In the genomic region with DNA sequence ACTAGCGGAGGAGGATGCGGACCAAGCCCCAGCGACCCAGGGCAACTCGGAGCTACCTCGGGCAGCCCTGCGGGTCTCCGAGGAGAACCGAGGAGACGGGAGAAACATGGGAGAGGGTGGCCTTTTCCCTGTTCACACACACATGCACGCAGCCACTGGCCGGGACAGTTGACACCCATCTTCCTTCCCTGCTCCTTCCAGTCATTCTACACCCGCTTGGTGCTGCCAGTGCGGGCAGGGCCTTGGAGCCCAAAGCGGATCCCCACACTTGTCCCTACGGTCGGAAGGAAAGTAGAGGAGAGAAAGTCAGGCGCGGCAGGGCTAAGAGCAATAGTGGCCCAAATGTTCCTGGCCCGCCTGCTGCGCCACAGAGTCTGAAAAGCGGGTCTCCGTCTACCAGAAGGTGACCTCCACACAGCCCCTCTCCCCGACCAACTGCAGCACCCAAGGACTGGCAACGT, we compare ENCODE assay signal across 8 cellular contexts. TPM values are rescaled to one million over a fixed set of nuclear protein-coding genes. Genes with fewer than 3 reads are reported as not detected.
DNase-seq lines count a peak whose midpoint lies in the region; ATAC-seq, FAIRE-seq and TF ChIP-seq lines count a peak whose summit lies in the region.

No MANE protein-coding gene starts in this region.

- H3K4me1 ChIP-seq in H1 (replicated peaks in 1 of 4; ENCODE audit: control insufficient read depth in 3 of 4, insufficient read depth in 4 of 4, low read length in 3 of 4): peaks cover 0 to 9% (median 5%) of the 10 kb centered on the region in 4 experiments; a peak in 6 of 7 replicates
- peaks cover 24% of the 10 kb centered on the region for H3K4me1 ChIP-seq in muscle layer of colon (ENCODE audit: insufficient read depth, low read length)

- no peak for TF ChIP-seq EP300 in H1 (IDR thresholded peaks at IDR 0.05; ENCODE audit: borderline replicate concordance in 1 of 2, low read depth in 2 of 2, low read length in 2 of 2)

- TF ChIP-seq RAD21 in H1 (IDR thresholded peaks at IDR 0.05 in 1 of 2, conservative IDR thresholded peaks at IDR 0.05 in 1 of 2; ENCODE audit: low read depth in 2 of 2, low read length in 2 of 2): no peak

- peaks cover 0 to 2% of the 10 kb centered on the region in 2 experiments for H4K20me1 ChIP-seq in H1 (replicated peaks in 1 of 2; ENCODE audit: control insufficient read depth in 1 of 2, insufficient read depth in 2 of 2, low read length in 2 of 2)

- H4K91ac ChIP-seq in H1 (replicated peaks; ENCODE audit: insufficient read length, low read length): no peak overlapping the region

- H2BK12ac ChIP-seq in H1 (ENCODE audit: low read depth, low read length): 0 out of 2 replicates have a peak overlapping the region, but pooled peaks have one; percentile 63

- H2BK20ac ChIP-seq in H1 (ENCODE audit: low read length): no peak overlapping the region

- no peak overlapping the region for H2BK120ac ChIP-seq in H1 (replicated peaks; ENCODE audit: low read depth, low read length)

- peak overlapping the region; percentile 51; the same call in 1 of the 2 replicates for H4K8ac ChIP-seq in H1 (ENCODE audit: extremely low read depth, insufficient read depth, low read length)

- peak overlapping the region; percentile 54; the same call in 1 of the 2 replicates for H2BK5ac ChIP-seq in H1 (ENCODE audit: low read depth, low read length)

- peaks cover 18% of the 10 kb centered on the region for H3K23me2 ChIP-seq in H1 (ENCODE audit: low read depth, low read length)

- H3K27me3 ChIP-seq in H1 (replicated peaks in 1 of 4; ENCODE audit: control insufficient read depth in 3 of 4, extremely low read depth in 1 of 4, insufficient read depth in 3 of 4, low read length in 3 of 4): peaks cover 0 to 7% (median 3%) of the 10 kb centered on the region in 4 experiments; a peak in 3 of 7 replicates
- H3K27me3 ChIP-seq in muscle layer of colon (ENCODE audit: control insufficient read depth in 1 of 2, insufficient read depth in 2 of 2, low read length in 2 of 2): no peaks in the 10 kb centered on the region

- no peak for FAIRE-seq in H1 (lab: Jason Lieb, UNC)

- peak overlapping the region in 3 of 4 experiments; percentile 42 to 50 (median 45); a peak in 4 of 7 replicates for H3K9ac ChIP-seq in H1 (replicated peaks in 1 of 4; ENCODE audit: extremely low read depth in 1 of 4, low read depth in 3 of 4, low read length in 3 of 4)
- H3K9ac ChIP-seq in muscle layer of colon (ENCODE audit: low read length): peak overlapping the region; percentile 90

- peak overlapping the region; percentile 90 to 91 for H3K4me2 ChIP-seq in H1 (ENCODE audit: insufficient read depth in 1 of 2, low read depth in 2 of 2, low read length in 2 of 2)

- CTCF ChIA-PET in H1 (lab: Charles Lee; ENCODE audit: partially characterized antibody): interaction anchor here (0.7 to 1.8 kb wide), 9 partner anchors 17 to 477 kb away, joined by 3 to 6 read pairs (median 3); no protein-coding TSS in a partner anchor

- peak overlapping the region; percentile 52 to 98 (median 86) for H3K4me3 ChIP-seq in H1 (ENCODE audit: extremely low read depth in 1 of 4, insufficient read depth in 2 of 4, low read depth in 3 of 4, low read length in 4 of 4)
- peak overlapping the region; percentile 96 to 99 for H3K4me3 ChIP-seq in muscle layer of colon (ENCODE audit: low read depth in 1 of 2, low read length in 2 of 2)

- H3K56ac ChIP-seq in H1 (replicated peaks; ENCODE audit: insufficient read length, low read depth, low read length): peak overlapping the region; percentile 23

- TF ChIP-seq POLR2A in H1 (IDR thresholded peaks at IDR 0.05; ENCODE audit: control extremely low read depth in 1 of 2, low read depth in 2 of 2, low read length in 2 of 2): no peak

- no peak overlapping the region for H3K14ac ChIP-seq in H1 (ENCODE audit: insufficient read length)

- H4K5ac ChIP-seq in H1 (ENCODE audit: insufficient read length, low read depth, low read length): no peak overlapping the region

- POLR2A ChIA-PET in H1 (lab: Charles Lee; ENCODE audit: partially characterized antibody): interaction anchor here (1.0 to 1.6 kb wide), 8 partner anchors 8 to 158 kb away, joined by 3 to 5 read pairs (median 3); no protein-coding TSS in a partner anchor

- peak overlapping the region; percentile 51; the same call in 1 of the 2 replicates for H3K18ac ChIP-seq in H1 (ENCODE audit: extremely low read depth, low read length)

- H3K79me1 ChIP-seq in H1 (ENCODE audit: low read depth, low read length): peaks cover 2% of the 10 kb centered on the region; the same call in 1 of the 2 replicates

- no peak overlapping the region for H2AK5ac ChIP-seq in H1 (ENCODE audit: low read depth, low read length)

- no peak for TF ChIP-seq CTCF in H1 (IDR thresholded peaks at IDR 0.05; ENCODE audit: control extremely low read depth in 1 of 3, insufficient read depth in 1 of 3, low read depth in 1 of 3, low read length in 3 of 3)

- ATAC-seq in HG03439 (IDR thresholded peaks at IDR 0.05; ENCODE audit: unreplicated experiment): no peak

- H3K9me3 ChIP-seq in H1 (ENCODE audit: insufficient read depth in 2 of 2, low read depth in 1 of 2, low read length in 1 of 2) (no peaks in the 10 kb centered on the region), muscle layer of colon (ENCODE audit: low read length) (no peaks in the 10 kb centered on the region)

- H3K4ac ChIP-seq in H1 (replicated peaks; ENCODE audit: insufficient read length, low read depth, low read length): no peak overlapping the region

- peaks cover 0 to 24% of the 10 kb centered on the region in 2 experiments; a peak in 2 of 4 replicates for H3K79me2 ChIP-seq in H1 (ENCODE audit: control insufficient read depth in 1 of 2, insufficient read depth in 2 of 2, low read length in 2 of 2)

- H2BK15ac ChIP-seq in H1 (ENCODE audit: low read length): no peak overlapping the region

- H3K27ac ChIP-seq in H1 (ENCODE audit: low read depth, low read length): no peak overlapping the region
- H3K27ac ChIP-seq in muscle layer of colon (ENCODE audit: low read depth, low read length): peak overlapping the region; percentile 99

- H3K23ac ChIP-seq in H1 (ENCODE audit: insufficient read length): no peak overlapping the region

- 3% methylated on average over 22 of the region's 24 CpGs; no CpG with 5 or more reads in 1 of the 2 experiments for WGBS in H1 (ENCODE audit: extremely low coverage in 1 of 2, insufficient coverage in 1 of 2, insufficient read length in 1 of 2, insufficient replicate concordance in 2 of 2, low coverage in 1 of 2, low lambda C conversion rate in 2 of 2, missing lambda C conversion rate in 1 of 2), 2 experiments

- peak overlapping the region; percentile 96 for H2AFZ ChIP-seq in H1 (ENCODE audit: low read length)

- no peaks in the 10 kb centered on the region for H3K36me3 ChIP-seq in H1 (ENCODE audit: control insufficient read depth in 2 of 4, insufficient read depth in 4 of 4, low read length in 3 of 4)
- no peaks in the 10 kb centered on the region for H3K36me3 ChIP-seq in muscle layer of colon (ENCODE audit: insufficient read depth, low read length)

- DNase-seq in NCI-H2171 treated with DMSO at 0.1 percent for 48 hours (lab: John Stamatoyannopoulos, UW) (peak; percentile 23), NCI-H2171 (lab: John Stamatoyannopoulos, UW) (no peak), RPMI7951 (ENCODE audit: low read depth) (peak; percentile 37), H1 (ENCODE audit: low read depth in 1 of 2, low spot score in 2 of 2) (peak in 1 of 2 experiments; percentile 73), AG20443 (ENCODE audit: low spot score) (no peak)
- no peak for DNase-seq in activated CD4-positive, alpha-beta T cell treated with anti-CD3 and anti-CD28 coated beads, Interleukin-2, amount 50 U/mL, for 4 hours

TF ChIP-seq in H1, 55 proteins besides CTCF, POLR2A, EP300 and RAD21 (continues in another document):
- TF ChIP-seq CHD2 (IDR thresholded peaks at IDR 0.05; ENCODE audit: low read length) (no peak), TCF12 (IDR thresholded peaks at IDR 0.05; ENCODE audit: low read depth, low read length) (no peak), BACH1 (IDR thresholded peaks at IDR 0.05; ENCODE audit: low read length) (no peak), SUZ12 (IDR thresholded peaks at IDR 0.05; ENCODE audit: low read length) (peak; percentile 38; the same call in 1 of the 2 replicates), NRF1 (IDR thresholded peaks at IDR 0.05; ENCODE audit: low read depth, low read length) (no peak), TBP (IDR thresholded peaks at IDR 0.05; ENCODE audit: low read depth, low read length) (no peak), HDAC2 (IDR thresholded peaks at IDR 0.05; ENCODE audit: borderline replicate concordance in 1 of 2, low read depth in 2 of 2, low read length in 2 of 2) (0 out of 4 replicates have a peak, but pooled peaks of 1 of the 2 experiments have one; percentile 7), RBBP5 (IDR thresholded peaks at IDR 0.05; ENCODE audit: borderline replicate concordance, low read depth, low read length) (0 out of 2 replicates have a peak, but pooled peaks have one; percentile 16), ASH2L (IDR thresholded peaks at IDR 0.05; ENCODE audit: low read length) (no peak), YY1 (IDR thresholded peaks at IDR 0.05; ENCODE audit: low read depth, low read length) (no peak), KDM5A (IDR thresholded peaks at IDR 0.05; ENCODE audit: low read length) (no peak), SP2 (IDR thresholded peaks at IDR 0.05; ENCODE audit: low read length) (no peak), USF2 (IDR thresholded peaks at IDR 0.05; ENCODE audit: low read length) (no peak)
- TF ChIP-seq, protein P1, sequence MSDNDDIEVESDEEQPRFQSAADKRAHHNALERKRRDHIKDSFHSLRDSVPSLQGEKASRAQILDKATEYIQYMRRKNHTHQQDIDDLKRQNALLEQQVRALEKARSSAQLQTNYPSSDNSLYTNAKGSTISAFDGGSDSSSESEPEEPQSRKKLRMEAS (IDR thresholded peaks at IDR 0.05): no peak

RNA-seq across cellular contexts. Expression of gene PPP3CA, which starts 1.1 kb away (rescaled TPM):
- total RNA-seq in RPMI7951 (2014; rRNA removed; shearing (Covaris generic)): 31.2 and 45.4 TPM in 2 replicates
- 35.0 and 38.0 TPM in 2 replicates for total RNA-seq in H1 (2021; fragmentation: NEBNext Ultra II Directional; extraction: Animal tissue kit (Norgen Biotek cat#: 25700))
- polyA plus RNA-seq in H1 (2011; rRNA removed): 4.5 and 7.9 TPM in 2 replicates
- polyA plus RNA-seq in H1 (2011; cell fraction: cytosol; rRNA removed): 7.1 TPM
- polyA plus RNA-seq in H1 (2011; cell fraction: nucleus; rRNA removed): 5.1 TPM
- 16.7 to 34.7 TPM (median 18.4 TPM) in 4 replicates for polyA plus RNA-seq in H1 (2012, experiment 1 of 2)
- polyA plus RNA-seq in H1 (2012, experiment 2 of 2): 2.2 TPM
- polyA plus RNA-seq in H1 (2013, experiment 1 of 2): 41.8 TPM
- polyA plus RNA-seq in H1 (2013, experiment 2 of 2): 38.8 TPM
- polyA minus RNA-seq in H1 (2011; rRNA and poly(A)+ RNA removed): 26.1 and 33.7 TPM in 2 replicates
- polyA minus RNA-seq in H1 (2011; cell fraction: cytosol; rRNA and poly(A)+ RNA removed): 17.2 TPM
- 35.4 TPM for polyA minus RNA-seq in H1 (2011; cell fraction: nucleus; rRNA and poly(A)+ RNA removed)

Comparison
In these comparisons a context has a peak if more than half of its experiments do, and no peak if none do; other contexts are left out.
1. DNase-seq: peak in NCI-H2171 treated with DMSO at 0.1 percent for 48 hours (single experiment) and RPMI7951 (single experiment); none in NCI-H2171 (single experiment), activated CD4-positive, alpha-beta T cell treated with anti-CD3 and anti-CD28 coated beads, Interleukin-2, amount 50 U/mL, for 4 hours (0 of 2) and AG20443 (single experiment).